In the genomic region with DNA sequence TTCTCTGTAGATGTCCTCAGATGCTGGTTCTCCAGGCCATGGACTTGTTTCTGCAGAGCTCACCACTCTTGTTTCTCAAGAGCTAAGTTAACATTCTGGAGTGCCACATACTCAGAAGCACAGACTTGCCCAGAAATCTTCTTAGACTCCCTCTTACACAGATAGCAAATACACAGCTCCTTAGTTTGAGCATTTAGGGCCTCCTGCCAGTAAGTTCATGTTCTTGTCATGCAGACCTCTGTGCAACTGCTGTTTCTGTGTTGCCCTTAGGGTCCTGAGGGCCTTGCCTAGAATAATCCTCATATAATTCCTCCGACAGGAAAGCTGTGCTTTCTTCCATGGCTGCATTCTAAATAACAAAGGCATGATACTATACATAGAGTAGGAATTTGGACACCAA, we compare ENCODE assay signal across 21 cellular contexts. TPM values are rescaled to one million over a fixed set of nuclear protein-coding genes. Genes with fewer than 3 reads are reported as not detected.
DNase-seq lines count a peak whose midpoint lies in the region; ATAC-seq and TF ChIP-seq lines count a peak whose summit lies in the region.
"Had no signal": no experiment of that assay in that cellular context is flagged by ENCODE, and none has a peak within 500 bp of the region (broad histone marks: within the 10 kb centered on the region; RNA-seq: fewer than 3 reads in every experiment).

No MANE protein-coding gene starts in this region.

- no peaks in the 10 kb centered on the region for H3K9me3 ChIP-seq in left ventricle myocardium inferior (replicated peaks)
- no peaks in the 10 kb centered on the region for H3K9me3 ChIP-seq in neuron (ENCODE audit: low read length)
- H3K9me3 ChIP-seq: breast epithelium, gastrocnemius medialis, mucosa of descending colon, SK-N-SH had no signal

- H3K4me1 Mint-ChIP-seq in activated T-helper 1 cell treated with anti-CD3 and anti-CD28 coated beads, Interleukin-12 subunit alpha, Interleukin-12 subunit beta, Interleukin-2, Interleukin-4 antibody, amounts not matched to agents 30 ng/mL and 10 ng/mL and 1 ng/mL, durations not matched to agents 14 hours and 24 hours and 36 hours (ENCODE audit: low read depth), result no peaks in the 10 kb centered on the region
- H3K4me1 Mint-ChIP-seq: activated naive CD4-positive, alpha-beta T cell treated with anti-CD3 and anti-CD28 coated beads, Interleukin-2, amount 50 U/mL, for 24 hours had no signal

- H3K27ac Mint-ChIP-seq in activated T-helper 1 cell treated with anti-CD3 and anti-CD28 coated beads, Interleukin-12 subunit alpha, Interleukin-12 subunit beta, Interleukin-2, Interleukin-4 antibody, amounts not matched to agents 30 ng/mL and 10 ng/mL and 1 ng/mL, durations not matched to agents 14 hours and 24 hours and 36 hours, result no peak overlapping the region
- H3K27ac Mint-ChIP-seq: activated CD4-positive, alpha-beta T cell treated with anti-CD3 and anti-CD28 coated beads, Interleukin-2, amount 10 ng/mL, durations not matched to agents 7 days and 5 days; activated naive CD4-positive, alpha-beta T cell treated with anti-CD3 and anti-CD28 coated beads, Interleukin-2, amount 50 U/mL, for 24 hours had no signal

- CTCF ChIA-PET in RWPE1 (lab: Yijun Ruan, JAX), result interaction anchor here (0.6 to 1.9 kb wide), 3 partner anchors 66 to 129 kb away, joined by 3 to 4 read pairs (median 3); no protein-coding TSS in a partner anchor

- no peak for DNase-seq in Right ventricle myocardium superior
- DNase-seq in cardiac septum (ENCODE audit: low spot score), result no peak
- no peak for DNase-seq in left ventricle myocardium inferior
- no peak for DNase-seq in activated T-helper 1 cell treated with anti-CD3 and anti-CD28 coated beads, Interleukin-12 subunit alpha, Interleukin-12 subunit beta, Interleukin-2, Interleukin-4 antibody, amounts not matched to agents 30 ng/mL and 10 ng/mL and 1 ng/mL, durations not matched to agents 14 hours and 24 hours and 36 hours (ENCODE audit: low spot score)
- no peak for DNase-seq in RWPE1 (ENCODE audit: low spot score)
- DNase-seq: activated CD4-positive, alpha-beta T cell treated with anti-CD3 and anti-CD28 coated beads, Interleukin-2, amount 10 ng/mL, durations not matched to agents 7 days and 5 days; activated T-cell treated with anti-CD3 and anti-CD28 coated beads for 4 hours; gastrocnemius medialis; MM.1S; mucosa of descending colon; NCI-H2029 treated with DMSO at 0.1 percent for 48 hours; NCI-H526 treated with DMSO at 0.1 percent for 48 hours; PC-9; SK-N-SH had no signal

- peak overlapping the region; percentile 75 for H3K27ac ChIP-seq in left ventricle myocardium inferior (replicated peaks)
- no peak overlapping the region for H3K27ac ChIP-seq in RWPE1
- H3K27ac ChIP-seq: breast epithelium, gastrocnemius medialis, PC-9, skin epidermis had no signal

- H2AFZ ChIP-seq in neuron (ENCODE audit: low read depth, low read length), result peak overlapping the region; percentile 18
- H2AFZ ChIP-seq: PC-9 had no signal

- no peaks in the 10 kb centered on the region for H3K27me3 ChIP-seq in left ventricle myocardium inferior (ENCODE audit: low read depth)
- no peaks in the 10 kb centered on the region for H3K27me3 ChIP-seq in neuron (ENCODE audit: insufficient read depth, low read length)
- H3K27me3 ChIP-seq: breast epithelium, gastrocnemius medialis had no signal

- ATAC-seq in Right ventricle myocardium superior (ENCODE audit: poor library complexity) (peak; percentile 27), GM21447 (IDR thresholded peaks at IDR 0.05; ENCODE audit: unreplicated experiment) (no peak), HG03378 (IDR thresholded peaks at IDR 0.05; ENCODE audit: unreplicated experiment) (no peak)
- ATAC-seq: gastrocnemius medialis, HepG2, mucosa of descending colon had no signal

- H3K27me3 Mint-ChIP-seq in activated T-helper 1 cell treated with anti-CD3 and anti-CD28 coated beads, Interleukin-12 subunit alpha, Interleukin-12 subunit beta, Interleukin-2, Interleukin-4 antibody, amounts not matched to agents 30 ng/mL and 10 ng/mL and 1 ng/mL, durations not matched to agents 14 hours and 24 hours and 36 hours (ENCODE audit: insufficient read depth), result peaks cover 4% of the 10 kb centered on the region
- H3K27me3 Mint-ChIP-seq: activated CD4-positive, alpha-beta T cell treated with anti-CD3 and anti-CD28 coated beads, Interleukin-2, amount 10 ng/mL, durations not matched to agents 7 days and 5 days; activated naive CD4-positive, alpha-beta T cell treated with anti-CD3 and anti-CD28 coated beads, Interleukin-2, amount 50 U/mL, for 24 hours had no signal

- H3K4me3 ChIP-seq in left ventricle myocardium inferior, result peak overlapping the region; percentile 23
- no peak overlapping the region for H3K4me3 ChIP-seq in neuron (ENCODE audit: low read length)
- H3K4me3 ChIP-seq: gastrocnemius medialis, mucosa of descending colon, PC-9, skin epidermis had no signal

- peaks cover 7% of the 10 kb centered on the region for H3K36me3 ChIP-seq in left ventricle myocardium inferior
- H3K36me3 ChIP-seq in neuron (ENCODE audit: insufficient read depth, low read length), result peaks cover 2% of the 10 kb centered on the region
- H3K36me3 ChIP-seq: breast epithelium had no signal

- peaks cover 55% of the 10 kb centered on the region for H3K4me1 ChIP-seq in left ventricle myocardium inferior
- peaks cover 28% of the 10 kb centered on the region for H3K4me1 ChIP-seq in neuron (ENCODE audit: insufficient read depth, low read length)
- H3K4me1 ChIP-seq: breast epithelium, gastrocnemius medialis had no signal

- H3K36me3 Mint-ChIP-seq in activated T-helper 1 cell treated with anti-CD3 and anti-CD28 coated beads, Interleukin-12 subunit alpha, Interleukin-12 subunit beta, Interleukin-2, Interleukin-4 antibody, amounts not matched to agents 30 ng/mL and 10 ng/mL and 1 ng/mL, durations not matched to agents 14 hours and 24 hours and 36 hours (ENCODE audit: low read depth), result peaks cover 1% of the 10 kb centered on the region

- intact Hi-C loops in Right ventricle myocardium superior (cut with DNase I) (loop anchor here (10.0 kb wide), 1 partner anchor 52 kb away; no protein-coding TSS in a partner anchor), cardiac septum (cut with DNase I) (no loop called here), left ventricle myocardium inferior (cut with micrococcal nuclease) (loop anchor here (10.0 kb wide), 1 partner anchor 52 kb away; no protein-coding TSS in a partner anchor)
- intact Hi-C loops in activated T-helper 1 cell treated with anti-CD3 and anti-CD28 coated beads, Interleukin-12 subunit alpha, Interleukin-12 subunit beta, Interleukin-2, Interleukin-4 antibody, amounts not matched to agents 30 ng/mL and 10 ng/mL and 1 ng/mL, durations not matched to agents 14 hours and 24 hours and 36 hours (cut with micrococcal nuclease), result no loop called here

- no peak for TF ChIP-seq CTCF in left ventricle myocardium inferior (IDR thresholded peaks at IDR 0.05; ENCODE audit: borderline replicate concordance)
- no peak for TF ChIP-seq CTCF in RWPE1 (conservative IDR thresholded peaks at IDR 0.05; ENCODE audit: low read depth)

- no peaks in the 10 kb centered on the region for H3K9me3 Mint-ChIP-seq in activated T-helper 1 cell treated with anti-CD3 and anti-CD28 coated beads, Interleukin-12 subunit alpha, Interleukin-12 subunit beta, Interleukin-2, Interleukin-4 antibody, amounts not matched to agents 30 ng/mL and 10 ng/mL and 1 ng/mL, durations not matched to agents 14 hours and 24 hours and 36 hours
- H3K9me3 Mint-ChIP-seq: activated CD4-positive, alpha-beta T cell treated with anti-CD3 and anti-CD28 coated beads, Interleukin-2, amount 10 ng/mL, durations not matched to agents 7 days and 5 days; activated naive CD4-positive, alpha-beta T cell treated with anti-CD3 and anti-CD28 coated beads, Interleukin-2, amount 50 U/mL, for 24 hours had no signal

- no peak overlapping the region for H3K4me3 Mint-ChIP-seq in activated T-helper 1 cell treated with anti-CD3 and anti-CD28 coated beads, Interleukin-12 subunit alpha, Interleukin-12 subunit beta, Interleukin-2, Interleukin-4 antibody, amounts not matched to agents 30 ng/mL and 10 ng/mL and 1 ng/mL, durations not matched to agents 14 hours and 24 hours and 36 hours
- H3K4me3 Mint-ChIP-seq: activated CD4-positive, alpha-beta T cell treated with anti-CD3 and anti-CD28 coated beads, Interleukin-2, amount 10 ng/mL, durations not matched to agents 7 days and 5 days; activated naive CD4-positive, alpha-beta T cell treated with anti-CD3 and anti-CD28 coated beads, Interleukin-2, amount 50 U/mL, for 24 hours had no signal

- POLR2A ChIA-PET in RWPE1 (lab: Yijun Ruan, JAX; ENCODE audit: low non-redundant PET), result no interaction called here

RNA-seq across cellular contexts. Expression of a gene that starts 1.3 kb away (rescaled TPM):
- total RNA-seq in Right ventricle myocardium superior (8.4 TPM), cardiac septum (14.0 TPM), left ventricle myocardium inferior (7.9 TPM)
- total RNA-seq in activated T-helper 1 cell treated with anti-CD3 and anti-CD28 coated beads, Interleukin-12 subunit alpha, Interleukin-12 subunit beta, Interleukin-2, Interleukin-4 antibody, amounts not matched to agents 30 ng/mL and 10 ng/mL and 1 ng/mL, durations not matched to agents 14 hours and 24 hours and 36 hours, result 5.5 and 5.7 TPM in 2 replicates

Comparison
In these comparisons a context has a peak if more than half of its experiments do, and no peak if none do; other contexts are left out.
1. intact Hi-C loops: an anchor here in Right ventricle myocardium superior (10.0 kb wide) and left ventricle myocardium inferior (10.0 kb wide); none called in cardiac septum and activated T-helper 1 cell treated with anti-CD3 and anti-CD28 coated beads, Interleukin-12 subunit alpha, Interleukin-12 subunit beta, Interleukin-2, Interleukin-4 antibody, amounts not matched to agents 30 ng/mL and 10 ng/mL and 1 ng/mL, durations not matched to agents 14 hours and 24 hours and 36 hours.